Comparison of ENCODE assay signal across 8 cellular contexts in genomic region chr5:177071671-177072385, GRCh38. TPM values are rescaled to one million over a fixed set of nuclear protein-coding genes. Genes with fewer than 3 reads are reported as not detected.
A peak's percentile ranks its signal among the peaks of the same experiment; 100 is the strongest.
DNase-seq lines count a peak whose midpoint lies in the region; ATAC-seq and TF ChIP-seq lines count a peak whose summit lies in the region.

No MANE protein-coding gene starts in this region.

- TF ChIP-seq CTCF in lower lobe of right lung (IDR thresholded peaks at IDR 0.05), result peak; percentile 89

- H3K4me1 ChIP-seq in lower lobe of right lung, result no peaks in the 10 kb centered on the region

- H3K36me3 ChIP-seq in lower lobe of right lung, result peaks cover 3% of the 10 kb centered on the region

- H3K9me3 ChIP-seq in lower lobe of right lung, result no peaks in the 10 kb centered on the region

- DNase-seq in NCI-H1436 (lab: John Stamatoyannopoulos, UW) (peak; percentile 37), NCI-H1436 treated with DMSO at 0.1 percent for 48 hours (lab: John Stamatoyannopoulos, UW) (no peak), NCI-H524 (lab: John Stamatoyannopoulos, UW) (peak; percentile 68 to 87), dedifferentiated amniotic fluid mesenchymal stem cell (ENCODE audit: extremely low spot score) (peak; percentile 84), lower lobe of right lung (no peak)
- peak; percentile 61 to 83 for DNase-seq in activated CD4-positive, alpha-beta T cell treated with anti-CD3 and anti-CD28 coated beads for 4 hours
- peak; percentile 25 for DNase-seq in stimulated activated CD8-positive, alpha-beta memory T cell treated with anti-CD3 and anti-CD28 coated beads, Interleukin-12 subunit alpha, Interleukin-12 subunit beta, amount 100 ng/mL, for 24 hours (ENCODE audit: extremely low read depth)

- ATAC-seq in HG03175 (IDR thresholded peaks at IDR 0.05; ENCODE audit: unreplicated experiment), result peak; percentile 74
- ATAC-seq in lower lobe of right lung, result peak; percentile 78 to 81

- no peaks in the 10 kb centered on the region for H3K27me3 ChIP-seq in lower lobe of right lung (ENCODE audit: low read depth)

- H3K27ac ChIP-seq in lower lobe of right lung, result no peak overlapping the region

- no peak overlapping the region for H3K4me3 ChIP-seq in lower lobe of right lung

- intact Hi-C loops in lower lobe of right lung (cut with DNase I), result no loop called here

RNA-seq across cellular contexts. Expression of gene FGFR4, which starts 14.9 kb away (rescaled TPM):
- 59.7 TPM for total RNA-seq in lower lobe of right lung

RNA-seq across cellular contexts. Expression of gene ZNF346, which starts 49.3 kb away (rescaled TPM):
- total RNA-seq in lower lobe of right lung, result 13.9 TPM

Comparison
In these comparisons a context has a peak if more than half of its experiments do, and no peak if none do; other contexts are left out.
1. DNase-seq: peak in NCI-H1436 (single experiment), NCI-H524 (2 of 2), activated CD4-positive, alpha-beta T cell treated with anti-CD3 and anti-CD28 coated beads for 4 hours (2 of 2), dedifferentiated amniotic fluid mesenchymal stem cell (single experiment) and stimulated activated CD8-positive, alpha-beta memory T cell treated with anti-CD3 and anti-CD28 coated beads, Interleukin-12 subunit alpha, Interleukin-12 subunit beta, amount 100 ng/mL, for 24 hours (single experiment); none in NCI-H1436 treated with DMSO at 0.1 percent for 48 hours (single experiment) and lower lobe of right lung (single experiment).